ENCODE assay signal across 22 cellular contexts in genomic region chr1:216630532-216630931, GRCh38.
"Had no signal": no experiment of that assay in that cellular context is flagged by ENCODE, and none has a peak within 500 bp of the region (broad histone marks: within the 10 kb centered on the region; RNA-seq: fewer than 3 reads in every experiment).

No MANE protein-coding gene starts in this region.

- H3K9me3 ChIP-seq: colonic mucosa, esophagus squamous epithelium, gastrocnemius medialis, heart right ventricle, left lung, lower lobe of right lung, mucosa of descending colon had no signal

- H3K4me3 ChIP-seq: colonic mucosa, esophagus squamous epithelium, gastrocnemius medialis, heart right ventricle, left lung, lower lobe of right lung, mucosa of descending colon had no signal

- DNase-seq: colonic mucosa; cortex of kidney; effector CD8-positive, alpha-beta T cell; effector memory CD8-positive, alpha-beta T cell; endodermal cell; esophagus squamous epithelium; foreskin fibroblast; foreskin melanocyte; gastrocnemius medialis; glutamatergic neuron; head of caudate nucleus; heart right ventricle; hippocampal formation; left cardiac atrium; left lung; left ventricle myocardium superior; lower lobe of right lung; mesenchymal stem cell; mucosa of descending colon; naive B cell had no signal

- H3K4me1 ChIP-seq: colonic mucosa, esophagus squamous epithelium, left lung, lower lobe of right lung had no signal

- H3K27ac ChIP-seq: colonic mucosa, epithelial cell of prostate, esophagus squamous epithelium, gastrocnemius medialis, heart right ventricle, left lung, lower lobe of right lung had no signal

- H3K27me3 ChIP-seq: colonic mucosa, esophagus squamous epithelium, gastrocnemius medialis, heart right ventricle, left lung had no signal

- H3K36me3 ChIP-seq: colonic mucosa, esophagus squamous epithelium, gastrocnemius medialis, heart right ventricle, left lung, lower lobe of right lung had no signal

- ATAC-seq: effector memory CD8-positive, alpha-beta T cell; esophagus mucosa; gastrocnemius medialis; heart right ventricle; left cardiac atrium; left lung; left ventricle myocardium superior; lower lobe of right lung; mucosa of descending colon had no signal
